ENCODE assay signal across 1 cellular context in genomic region chr1:47002211-47002610, GRCh38.
TF ChIP-seq lines count a peak whose summit lies in the region.

No MANE protein-coding gene starts in this region.

TF ChIP-seq in H1, 55 proteins besides CTCF, POLR2A, EP300 and RAD21:
- TF ChIP-seq YY1 (IDR thresholded peaks at IDR 0.05; ENCODE audit: low read depth, low read length) (no peak), RNF2 (IDR thresholded peaks at IDR 0.05; ENCODE audit: borderline replicate concordance, low read depth, low read length, missing control alignments, poor library complexity, severe bottlenecking) (no peak), KDM4A (IDR thresholded peaks at IDR 0.05; ENCODE audit: low read depth, low read length, severe bottlenecking) (no peak), SUZ12 (IDR thresholded peaks at IDR 0.05; ENCODE audit: low read length) (no peak), CREB1 (IDR thresholded peaks at IDR 0.05) (no peak), SP4 (IDR thresholded peaks at IDR 0.05; ENCODE audit: low read length) (no peak), SIN3A (conservative IDR thresholded peaks at IDR 0.05 in 1 of 2, IDR thresholded peaks at IDR 0.05 in 1 of 2; ENCODE audit: low read depth in 1 of 2, low read length in 2 of 2) (no peak), SP2 (IDR thresholded peaks at IDR 0.05; ENCODE audit: low read length) (no peak), ASH2L (IDR thresholded peaks at IDR 0.05; ENCODE audit: low read length) (no peak), BACH1 (IDR thresholded peaks at IDR 0.05; ENCODE audit: low read length) (no peak), ZNF274 (IDR thresholded peaks at IDR 0.05; ENCODE audit: borderline replicate concordance, extremely low read depth, low read length) (no peak)
- TF ChIP-seq, protein P1, sequence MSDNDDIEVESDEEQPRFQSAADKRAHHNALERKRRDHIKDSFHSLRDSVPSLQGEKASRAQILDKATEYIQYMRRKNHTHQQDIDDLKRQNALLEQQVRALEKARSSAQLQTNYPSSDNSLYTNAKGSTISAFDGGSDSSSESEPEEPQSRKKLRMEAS (IDR thresholded peaks at IDR 0.05) = no peak
TF ChIP-seq in H1: peak in this region for 0.
